8 cellular contexts compared by ENCODE assay signal in genomic region chr5:119367502-119368237, GRCh38. TPM values are rescaled to one million over a fixed set of nuclear protein-coding genes. Genes with fewer than 3 reads are reported as not detected.
DNase-seq lines count a peak whose midpoint lies in the region; ATAC-seq lines count a peak whose summit lies in the region.

No MANE protein-coding gene starts in this region.

- POLR2A ChIA-PET in activated naive CD8-positive, alpha-beta T cell treated with anti-CD3 and anti-CD28 coated beads, Interleukin-2, amount 10 ng/mL, durations not matched to agents 7 days and 5 days (lab: Charles Lee) = interaction anchor here (0.6 to 4.5 kb wide), 6 partner anchors 11 to 52 kb away, joined by 3 to 20 read pairs (median 5); no protein-coding TSS in a partner anchor

- H3K4me2 ChIP-seq in BLaER1 = peak overlapping the region; percentile 56

- peaks cover 46% of the 10 kb centered on the region for H3K36me3 Mint-ChIP-seq in activated naive CD8-positive, alpha-beta T cell treated with anti-CD3 and anti-CD28 coated beads, Interleukin-2, amount 10 ng/mL, durations not matched to agents 7 days and 5 days
- H3K36me3 Mint-ChIP-seq in stimulated activated naive B cell treated with anti-CD40 and anti-IgM and Interleukin-4, amounts not matched to agents 10 μg/mL and 1 μg/mL and 100 μg/mL, for 72 hours = peaks cover 35 to 57% of the 10 kb centered on the region in 2 donors

- ATAC-seq in GM19351 (IDR thresholded peaks at IDR 0.05; ENCODE audit: unreplicated experiment) = peak; percentile 69
- ATAC-seq in HG03342 (IDR thresholded peaks at IDR 0.05; ENCODE audit: unreplicated experiment) = peak; percentile 76
- ATAC-seq in activated naive CD8-positive, alpha-beta T cell treated with anti-CD3 and anti-CD28 coated beads, Interleukin-2, amount 10 ng/mL, durations not matched to agents 7 days and 5 days (ENCODE audit: low read depth) = peak; percentile 62
- peak; percentile 85 to 86 for ATAC-seq in stimulated activated naive B cell treated with anti-CD40 and anti-IgM and Interleukin-4, amounts not matched to agents 10 μg/mL and 1 μg/mL and 100 μg/mL, for 72 hours (replicated peaks)
- ATAC-seq in Right ventricle myocardium inferior = no peak

- no peak overlapping the region for H3K9ac ChIP-seq in BLaER1

- H3K4me3 ChIP-seq in BLaER1 = no peak overlapping the region

- no peaks in the 10 kb centered on the region for H3K27me3 ChIP-seq in BLaER1

- H3K36me3 ChIP-seq in BLaER1 = peaks cover 31% of the 10 kb centered on the region

- peaks cover 30% of the 10 kb centered on the region for H3K4me1 ChIP-seq in BLaER1

- no peaks in the 10 kb centered on the region for H4K20me1 ChIP-seq in BLaER1

- H3K27me3 Mint-ChIP-seq in activated naive CD8-positive, alpha-beta T cell treated with anti-CD3 and anti-CD28 coated beads, Interleukin-2, amount 10 ng/mL, durations not matched to agents 7 days and 5 days = no peaks in the 10 kb centered on the region
- no peaks in the 10 kb centered on the region for H3K27me3 Mint-ChIP-seq in stimulated activated naive B cell treated with anti-CD40 and anti-IgM and Interleukin-4, amounts not matched to agents 10 μg/mL and 1 μg/mL and 100 μg/mL, for 72 hours

- H3K9me3 Mint-ChIP-seq in activated naive CD8-positive, alpha-beta T cell treated with anti-CD3 and anti-CD28 coated beads, Interleukin-2, amount 10 ng/mL, durations not matched to agents 7 days and 5 days = no peaks in the 10 kb centered on the region
- no peaks in the 10 kb centered on the region for H3K9me3 Mint-ChIP-seq in stimulated activated naive B cell treated with anti-CD40 and anti-IgM and Interleukin-4, amounts not matched to agents 10 μg/mL and 1 μg/mL and 100 μg/mL, for 72 hours

- H3K4me1 Mint-ChIP-seq in activated naive CD8-positive, alpha-beta T cell treated with anti-CD3 and anti-CD28 coated beads, Interleukin-2, amount 10 ng/mL, durations not matched to agents 7 days and 5 days = peaks cover 65% of the 10 kb centered on the region
- peaks cover 49 to 82% of the 10 kb centered on the region in 2 donors for H3K4me1 Mint-ChIP-seq in stimulated activated naive B cell treated with anti-CD40 and anti-IgM and Interleukin-4, amounts not matched to agents 10 μg/mL and 1 μg/mL and 100 μg/mL, for 72 hours

- H3K9me3 ChIP-seq in BLaER1 = peaks cover 22% of the 10 kb centered on the region

- no peak for DNase-seq in activated naive CD8-positive, alpha-beta T cell treated with anti-CD3 and anti-CD28 coated beads, Interleukin-2, amount 10 ng/mL, durations not matched to agents 7 days and 5 days
- DNase-seq in stimulated activated naive B cell treated with anti-CD40 and anti-IgM and Interleukin-4, amounts not matched to agents 10 μg/mL and 1 μg/mL and 100 μg/mL, for 72 hours = peak; percentile 40
- no peak for DNase-seq in NCI-H2196 (lab: John Stamatoyannopoulos, UW; ENCODE audit: unreplicated experiment)
- no peak for DNase-seq in Right ventricle myocardium inferior (ENCODE audit: missing footprints)
- DNase-seq in stimulated activated CD4-positive, alpha-beta T cell treated with anti-CD3 and anti-CD28 coated beads, Interleukin-15, amount 100 ng/mL, for 24 hours = no peak

- peak overlapping the region; percentile 72 for H3K4me3 Mint-ChIP-seq in activated naive CD8-positive, alpha-beta T cell treated with anti-CD3 and anti-CD28 coated beads, Interleukin-2, amount 10 ng/mL, durations not matched to agents 7 days and 5 days
- peak overlapping the region; percentile 75 to 81 for H3K4me3 Mint-ChIP-seq in stimulated activated naive B cell treated with anti-CD40 and anti-IgM and Interleukin-4, amounts not matched to agents 10 μg/mL and 1 μg/mL and 100 μg/mL, for 72 hours

- 0 out of 2 replicates have a peak overlapping the region, but pooled peaks have one; percentile 31 for H3K27ac ChIP-seq in BLaER1

- intact Hi-C loops in Right ventricle myocardium inferior (cut with DNase I) = no loop called here

- H3K27ac Mint-ChIP-seq in activated naive CD8-positive, alpha-beta T cell treated with anti-CD3 and anti-CD28 coated beads, Interleukin-2, amount 10 ng/mL, durations not matched to agents 7 days and 5 days = peak overlapping the region; percentile 91
- peak overlapping the region; percentile 91 for H3K27ac Mint-ChIP-seq in stimulated activated naive B cell treated with anti-CD40 and anti-IgM and Interleukin-4, amounts not matched to agents 10 μg/mL and 1 μg/mL and 100 μg/mL, for 72 hours

RNA-seq across cellular contexts. Expression of gene TNFAIP8, which starts 11.9 kb away (rescaled TPM):
- 100 to 1,000 TPM; 121 to 122 TPM for total RNA-seq in activated naive CD8-positive, alpha-beta T cell treated with anti-CD3 and anti-CD28 coated beads, Interleukin-2, amount 10 ng/mL, durations not matched to agents 7 days and 5 days
- 17.8 TPM for total RNA-seq in Right ventricle myocardium inferior
